Comparison of ENCODE assay signal across 8 cellular contexts in genomic region chr1:92486251-92487077, GRCh38. TPM values are rescaled to one million over a fixed set of nuclear protein-coding genes. Genes with fewer than 3 reads are reported as not detected.
DNase-seq lines count a peak whose midpoint lies in the region; ATAC-seq, FAIRE-seq and TF ChIP-seq lines count a peak whose summit lies in the region.

GFI1 (minus strand) TSS chr1:92486925; CDS start chr1:92483487, 3,438 bp downstream.

- H2BK5ac ChIP-seq in H1 (ENCODE audit: low read depth, low read length) = no peak within 1 kb of the TSS

- peaks cover 2 to 20% (median 8%) of the 10 kb centered on the region in 3 donors for H3K4me1 Mint-ChIP-seq in IgD-negative memory B cell
- H3K4me1 Mint-ChIP-seq in activated CD4-positive, alpha-beta T cell treated with anti-CD3 and anti-CD28 coated beads, Interleukin-2, amount 10 ng/mL, durations not matched to agents 24 days and 14 days = peaks cover 29% of the 10 kb centered on the region
- peaks cover 29 to 35% of the 10 kb centered on the region in 2 donors for H3K4me1 Mint-ChIP-seq in natural killer cell treated with Interleukin-12 subunit alpha and Interleukin-12 subunit beta and Interleukin-15 and Interleukin-18, amount 100 ng/mL, for 72 hours (ENCODE audit: low read depth in 2 of 2)

- in situ Hi-C loops in Caki2 (cut with HindIII; ENCODE audit: low pct_unique_long_range_greater_than_20kb, low sequenced_read_pairs) = no loop called here

- DNase-seq in Caki2 (ENCODE audit: low read depth) (peak; percentile 47), GM20000 (ENCODE audit: low spot score) (peak; percentile 77), H1 (ENCODE audit: low read depth in 1 of 2, low spot score in 2 of 2) (peak in 1 of 2 experiments; percentile 68), tibial artery (no peak), SW 1271 (lab: John Stamatoyannopoulos, UW) (no peak)
- peak; percentile 91 for DNase-seq in activated CD4-positive, alpha-beta T cell treated with anti-CD3 and anti-CD28 coated beads, Interleukin-2, amount 10 ng/mL, durations not matched to agents 24 days and 14 days
- peak; percentile 87 for DNase-seq in natural killer cell treated with Interleukin-12 subunit alpha and Interleukin-12 subunit beta and Interleukin-15 and Interleukin-18, amount 100 ng/mL, for 72 hours (ENCODE audit: low spot score)

- H3K4me1 ChIP-seq in H1 (replicated peaks in 1 of 4; ENCODE audit: control insufficient read depth in 3 of 4, insufficient read depth in 4 of 4, low read length in 3 of 4) (peaks cover 0 to 40% (median 22%) of the 10 kb centered on the region in 4 experiments; a peak in 6 of 7 replicates), tibial artery (peaks cover 5 to 55% (median 54%) of the 10 kb centered on the region in 4 donors)

- H3K27me3 ChIP-seq in H1 (replicated peaks in 1 of 4; ENCODE audit: control insufficient read depth in 3 of 4, extremely low read depth in 1 of 4, insufficient read depth in 3 of 4, low read length in 3 of 4) (peaks cover 64 to 79% (median 75%) of the 10 kb centered on the region in 4 experiments), tibial artery (peaks cover 3 to 66% of the 10 kb centered on the region in 2 donors)

- no peak within 1 kb of the TSS for H2BK15ac ChIP-seq in H1 (ENCODE audit: low read length)

- H4K8ac ChIP-seq in H1 (ENCODE audit: extremely low read depth, insufficient read depth, low read length) = no peak within 1 kb of the TSS; the same call in 1 of the 2 replicates

- TF ChIP-seq EP300 in H1 (IDR thresholded peaks at IDR 0.05; ENCODE audit: borderline replicate concordance in 1 of 2, low read depth in 2 of 2, low read length in 2 of 2) = no peak

- no peak within 1 kb of the TSS for H4K91ac ChIP-seq in H1 (replicated peaks; ENCODE audit: insufficient read length, low read length)

- no peak within 1 kb of the TSS; the same call in 1 of the 2 replicates for H3K18ac ChIP-seq in H1 (ENCODE audit: extremely low read depth, low read length)

- no peak within 1 kb of the TSS for H3K4ac ChIP-seq in H1 (replicated peaks; ENCODE audit: insufficient read length, low read depth, low read length)

- H3K23ac ChIP-seq in H1 (ENCODE audit: insufficient read length) = no peak within 1 kb of the TSS

- TF ChIP-seq RAD21 in H1 (IDR thresholded peaks at IDR 0.05 in 1 of 2, conservative IDR thresholded peaks at IDR 0.05 in 1 of 2; ENCODE audit: low read depth in 2 of 2, low read length in 2 of 2) = peak in 1 of 2 experiments; percentile 33; a peak in 1 of 4 replicates

- peak within 1 kb of the TSS in 1 of 3 donors; percentile 59 for H3K27ac Mint-ChIP-seq in IgD-negative memory B cell
- H3K27ac Mint-ChIP-seq in activated CD4-positive, alpha-beta T cell treated with anti-CD3 and anti-CD28 coated beads, Interleukin-2, amount 10 ng/mL, durations not matched to agents 24 days and 14 days = peak within 1 kb of the TSS; percentile 98
- peak within 1 kb of the TSS; percentile 88 to 96 for H3K27ac Mint-ChIP-seq in natural killer cell treated with Interleukin-12 subunit alpha and Interleukin-12 subunit beta and Interleukin-15 and Interleukin-18, amount 100 ng/mL, for 72 hours

- no peak within 1 kb of the TSS for H3K14ac ChIP-seq in H1 (ENCODE audit: insufficient read length)

- no peak within 1 kb of the TSS for H2AFZ ChIP-seq in H1 (ENCODE audit: low read length)

- WGBS in H1 (ENCODE audit: extremely low coverage in 1 of 2, insufficient coverage in 1 of 2, insufficient read length in 1 of 2, insufficient replicate concordance in 2 of 2, low coverage in 1 of 2, low lambda C conversion rate in 2 of 2, missing lambda C conversion rate in 1 of 2), 2 experiments = 3% methylated on average over 72 of the region's 77 CpGs; no CpG with 5 or more reads in 1 of the 2 experiments

- H3K4me3 ChIP-seq in H1 (ENCODE audit: extremely low read depth in 1 of 4, insufficient read depth in 2 of 4, low read depth in 3 of 4, low read length in 4 of 4) (peak within 1 kb of the TSS; percentile 38 to 63 (median 48)), tibial artery (peak within 1 kb of the TSS; percentile 38 to 49)

- H4K20me1 ChIP-seq in H1 (replicated peaks in 1 of 2; ENCODE audit: control insufficient read depth in 1 of 2, insufficient read depth in 2 of 2, low read length in 2 of 2) = peaks cover 1 to 10% of the 10 kb centered on the region in 2 experiments

- no peak within 1 kb of the TSS for H3K9ac ChIP-seq in H1 (replicated peaks in 1 of 4; ENCODE audit: extremely low read depth in 1 of 4, low read depth in 3 of 4, low read length in 3 of 4)

- H3K36me3 ChIP-seq in H1 (ENCODE audit: control insufficient read depth in 2 of 4, insufficient read depth in 4 of 4, low read length in 3 of 4) = peaks cover 0 to 2% (median 0%) of the 10 kb centered on the region in 4 experiments; a peak in 1 of 8 replicates
- H3K36me3 ChIP-seq in tibial artery = no peaks in the 10 kb centered on the region

- peak; percentile 67 to 75 for ATAC-seq in natural killer cell treated with Interleukin-12 subunit alpha and Interleukin-12 subunit beta and Interleukin-15 and Interleukin-18, amount 100 ng/mL, for 72 hours

- H2BK20ac ChIP-seq in H1 (ENCODE audit: low read length) = no peak within 1 kb of the TSS

- CTCF ChIA-PET in H1 (lab: Charles Lee; ENCODE audit: partially characterized antibody) = interaction anchor here (0.5 to 2.0 kb wide), 13 partner anchors 13 to 334 kb away, joined by 3 to 5 read pairs (median 3); no protein-coding TSS in a partner anchor

- H2BK12ac ChIP-seq in H1 (ENCODE audit: low read depth, low read length) = no peak within 1 kb of the TSS

- H3K27ac ChIP-seq in H1 (ENCODE audit: low read depth, low read length) = no peak within 1 kb of the TSS
- no peak within 1 kb of the TSS for H3K27ac ChIP-seq in tibial artery

- H3K27me3 Mint-ChIP-seq in IgD-negative memory B cell = peaks cover 40% of the 10 kb centered on the region
- H3K27me3 Mint-ChIP-seq in activated CD4-positive, alpha-beta T cell treated with anti-CD3 and anti-CD28 coated beads, Interleukin-2, amount 10 ng/mL, durations not matched to agents 24 days and 14 days = no peaks in the 10 kb centered on the region
- H3K27me3 Mint-ChIP-seq in natural killer cell treated with Interleukin-12 subunit alpha and Interleukin-12 subunit beta and Interleukin-15 and Interleukin-18, amount 100 ng/mL, for 72 hours = no peaks in the 10 kb centered on the region

- no peak within 1 kb of the TSS for H2BK120ac ChIP-seq in H1 (replicated peaks; ENCODE audit: low read depth, low read length)

- no peaks in the 10 kb centered on the region for H3K79me1 ChIP-seq in H1 (ENCODE audit: low read depth, low read length)

- H3K79me2 ChIP-seq in H1 (ENCODE audit: control insufficient read depth in 1 of 2, insufficient read depth in 2 of 2, low read length in 2 of 2) = no peaks in the 10 kb centered on the region

- H4K5ac ChIP-seq in H1 (ENCODE audit: insufficient read length, low read depth, low read length) = no peak within 1 kb of the TSS

- no peaks in the 10 kb centered on the region for H3K36me3 Mint-ChIP-seq in IgD-negative memory B cell
- H3K36me3 Mint-ChIP-seq in activated CD4-positive, alpha-beta T cell treated with anti-CD3 and anti-CD28 coated beads, Interleukin-2, amount 10 ng/mL, durations not matched to agents 24 days and 14 days (ENCODE audit: low read depth) = peaks cover 37% of the 10 kb centered on the region
- no peaks in the 10 kb centered on the region for H3K36me3 Mint-ChIP-seq in natural killer cell treated with Interleukin-12 subunit alpha and Interleukin-12 subunit beta and Interleukin-15 and Interleukin-18, amount 100 ng/mL, for 72 hours

- H3K4me2 ChIP-seq in H1 (ENCODE audit: insufficient read depth in 1 of 2, low read depth in 2 of 2, low read length in 2 of 2) = peak within 1 kb of the TSS; percentile 81 to 97

- POLR2A ChIA-PET in H1 (lab: Charles Lee; ENCODE audit: partially characterized antibody) = no interaction called here

- H3K9me3 Mint-ChIP-seq in IgD-negative memory B cell = no peaks in the 10 kb centered on the region
- no peaks in the 10 kb centered on the region for H3K9me3 Mint-ChIP-seq in activated CD4-positive, alpha-beta T cell treated with anti-CD3 and anti-CD28 coated beads, Interleukin-2, amount 10 ng/mL, durations not matched to agents 24 days and 14 days
- no peaks in the 10 kb centered on the region for H3K9me3 Mint-ChIP-seq in natural killer cell treated with Interleukin-12 subunit alpha and Interleukin-12 subunit beta and Interleukin-15 and Interleukin-18, amount 100 ng/mL, for 72 hours

- no peak for TF ChIP-seq CTCF in GM20000 (IDR thresholded peaks at IDR 0.05; ENCODE audit: extremely low read depth, missing control alignments)
- peak in 1 of 3 experiments; percentile 23; a peak in 1 of 4 replicates for TF ChIP-seq CTCF in H1 (IDR thresholded peaks at IDR 0.05; ENCODE audit: control extremely low read depth in 1 of 3, insufficient read depth in 1 of 3, low read depth in 1 of 3, low read length in 3 of 3)
- no peak for TF ChIP-seq CTCF in tibial artery (IDR thresholded peaks at IDR 0.05)

- H3K56ac ChIP-seq in H1 (replicated peaks; ENCODE audit: insufficient read length, low read depth, low read length) = no peak within 1 kb of the TSS

- peaks cover 23% of the 10 kb centered on the region; the same call in 1 of the 2 replicates for H3K23me2 ChIP-seq in H1 (ENCODE audit: low read depth, low read length)

- FAIRE-seq in H1 (lab: Jason Lieb, UNC) = no peak

- TF ChIP-seq POLR2A in H1 (IDR thresholded peaks at IDR 0.05; ENCODE audit: control extremely low read depth in 1 of 2, low read depth in 2 of 2, low read length in 2 of 2) = no peak

- H3K4me3 Mint-ChIP-seq in IgD-negative memory B cell = peak within 1 kb of the TSS; percentile 89 to 95 (median 92)
- H3K4me3 Mint-ChIP-seq in activated CD4-positive, alpha-beta T cell treated with anti-CD3 and anti-CD28 coated beads, Interleukin-2, amount 10 ng/mL, durations not matched to agents 24 days and 14 days = peak within 1 kb of the TSS; percentile 95
- H3K4me3 Mint-ChIP-seq in natural killer cell treated with Interleukin-12 subunit alpha and Interleukin-12 subunit beta and Interleukin-15 and Interleukin-18, amount 100 ng/mL, for 72 hours = peak within 1 kb of the TSS; percentile 99

- H2AK5ac ChIP-seq in H1 (ENCODE audit: low read depth, low read length) = no peak within 1 kb of the TSS

- H3K9me3 ChIP-seq in H1 (ENCODE audit: insufficient read depth in 2 of 2, low read depth in 1 of 2, low read length in 1 of 2) = no peaks in the 10 kb centered on the region
- no peaks in the 10 kb centered on the region for H3K9me3 ChIP-seq in tibial artery

- intact Hi-C loops in activated CD4-positive, alpha-beta T cell treated with anti-CD3 and anti-CD28 coated beads, Interleukin-2, amount 10 ng/mL, durations not matched to agents 24 days and 14 days (cut with micrococcal nuclease) = loop anchor here (1.0 to 10.0 kb wide), 8 partner anchors 12 to 982 kb away; partner anchors contain the start of genes CDC7 and DIPK1A
- intact Hi-C loops in tibial artery (cut with DNase I; ENCODE audit: low total_unique reads) = no loop called here

RNA-seq across cellular contexts. Expression of gene GFI1, which starts in this region (rescaled TPM):
- total RNA-seq in Caki2 (2014; rRNA removed; shearing (Covaris generic); ENCODE audit: low replicate concordance) = 1.4 and 3.8 TPM in 2 replicates
- polyA plus RNA-seq in IgD-negative memory B cell (1.6 TPM), H1 (2011; rRNA removed) (0.08 TPM in 2 replicates)
- 85.1 and 87.1 TPM in 2 replicates for total RNA-seq in activated CD4-positive, alpha-beta T cell treated with anti-CD3 and anti-CD28 coated beads, Interleukin-2, amount 10 ng/mL, durations not matched to agents 24 days and 14 days
- total RNA-seq in H1 (2021; fragmentation: NEBNext Ultra II Directional; extraction: Animal tissue kit (Norgen Biotek cat#: 25700)) = 0.17 and 0.19 TPM in 2 replicates
- 0.09 TPM for polyA plus RNA-seq in H1 (2011; cell fraction: cytosol; rRNA removed)
- 0.16 TPM for polyA plus RNA-seq in H1 (2011; cell fraction: nucleus; rRNA removed)
- polyA plus RNA-seq in H1 (2012, experiment 1 of 2) = 0.08 to 0.17 TPM (median 0.08 TPM) in 3 of 4 replicates, not detected in the other
- not detected for polyA plus RNA-seq in H1 (2012, experiment 2 of 2)
- polyA plus RNA-seq in H1 (2013, experiment 1 of 2) = 0.04 TPM
- polyA plus RNA-seq in H1 (2013, experiment 2 of 2) = 0.06 TPM
- 0.15 and 0.28 TPM in 2 replicates for polyA minus RNA-seq in H1 (2011; rRNA and poly(A)+ RNA removed)
- not detected for polyA minus RNA-seq in H1 (2011; cell fraction: cytosol; rRNA and poly(A)+ RNA removed)
- polyA minus RNA-seq in H1 (2011; cell fraction: nucleus; rRNA and poly(A)+ RNA removed) = not detected
- 10 to 100 TPM; 35.4 to 78.5 TPM for total RNA-seq in natural killer cell treated with Interleukin-12 subunit alpha and Interleukin-12 subunit beta and Interleukin-15 and Interleukin-18, amount 100 ng/mL, for 72 hours

Comparison
In these comparisons a context has a peak if more than half of its experiments do, and no peak if none do; other contexts are left out.
1. DNase-seq: peak in Caki2 (single experiment), GM20000 (single experiment), activated CD4-positive, alpha-beta T cell treated with anti-CD3 and anti-CD28 coated beads, Interleukin-2, amount 10 ng/mL, durations not matched to agents 24 days and 14 days (single experiment) and natural killer cell treated with Interleukin-12 subunit alpha and Interleukin-12 subunit beta and Interleukin-15 and Interleukin-18, amount 100 ng/mL, for 72 hours (single experiment); none in tibial artery (0 of 2) and SW 1271 (0 of 2).
2. Peak in every context shown above with its lines, with median percentiles within 50 percentile points of each other: H3K4me3 Mint-ChIP-seq.